ENCODE assay signal across 1 cellular context in genomic region chr6:24855389-24856245, GRCh38.
TF ChIP-seq lines count a peak whose summit lies in the region.

No MANE protein-coding gene starts in this region.

TF ChIP-seq in GM23338, 12 proteins besides CTCF, POLR2A, EP300 and RAD21 (continued from another document):
- TF ChIP-seq ZNF462 (CRISPR knock-in tag; IDR thresholded peaks at IDR 0.05) (no peak), REST (IDR thresholded peaks at IDR 0.05; ENCODE audit: unreplicated experiment) (no peak)
